1 cellular context compared by ENCODE assay signal in genomic region chr5:78634634-78635033, GRCh38.
TF ChIP-seq lines count a peak whose summit lies in the region.

No MANE protein-coding gene starts in this region.

TF ChIP-seq in GM23338, 12 proteins besides CTCF, POLR2A, EP300 and RAD21 (continued from another document):
- no peak for TF ChIP-seq ZNF462 (CRISPR knock-in tag; IDR thresholded peaks at IDR 0.05)
- TF ChIP-seq REST (IDR thresholded peaks at IDR 0.05; ENCODE audit: unreplicated experiment): no peak
- TF ChIP-seq EZH2phosphoT487 (IDR thresholded peaks at IDR 0.05; ENCODE audit: unreplicated experiment): no peak
- no peak for TF ChIP-seq POLR2AphosphoS5 (IDR thresholded peaks at IDR 0.05; ENCODE audit: low read depth)
- TF ChIP-seq ZNF331 (CRISPR knock-in tag; IDR thresholded peaks at IDR 0.05; ENCODE audit: low read depth): no peak
